ENCODE assay signal across 24 cellular contexts in genomic region chr3:122012821-122013220, GRCh38. TPM values are rescaled to one million over a fixed set of nuclear protein-coding genes. Genes with fewer than 3 reads are reported as not detected.
"Had no signal": no experiment of that assay in that cellular context is flagged by ENCODE, and none has a peak within 500 bp of the region (broad histone marks: within the 10 kb centered on the region; RNA-seq: fewer than 3 reads in every experiment).

No MANE protein-coding gene starts in this region.

- H3K9me3 Mint-ChIP-seq: activated naive CD4-positive, alpha-beta T cell treated with anti-CD3 and anti-CD28 coated beads, Interleukin-2, amount 10 ng/mL, durations not matched to agents 7 days and 5 days; neural progenitor cell; stimulated activated effector memory CD8-positive, alpha-beta T cell treated with anti-CD3 and anti-CD28 coated beads, Interleukin-12 subunit alpha, Interleukin-12 subunit beta, amount 100 ng/mL, for 72 hours had no signal

- H3K4me1 Mint-ChIP-seq: activated naive CD4-positive, alpha-beta T cell treated with anti-CD3 and anti-CD28 coated beads, Interleukin-2, amount 10 ng/mL, durations not matched to agents 7 days and 5 days; neural progenitor cell had no signal

- H3K27ac Mint-ChIP-seq: activated naive CD4-positive, alpha-beta T cell treated with anti-CD3 and anti-CD28 coated beads, Interleukin-2, amount 10 ng/mL, durations not matched to agents 7 days and 5 days; naive thymus-derived CD4-positive, alpha-beta T cell; neural progenitor cell; stimulated activated effector memory CD8-positive, alpha-beta T cell treated with anti-CD3 and anti-CD28 coated beads, Interleukin-12 subunit alpha, Interleukin-12 subunit beta, amount 100 ng/mL, for 72 hours had no signal

- DNase-seq: activated CD4-positive, alpha-beta T cell treated with anti-CD3 and anti-CD28 coated beads for 1 hour; activated CD4-positive, alpha-beta T cell treated with anti-CD3 and anti-CD28 coated beads, Interleukin-2, amount 50 U/mL, for 1 hour; activated CD8-positive, alpha-beta memory T cell treated with anti-CD3 and anti-CD28 coated beads for 24 hours; activated CD8-positive, alpha-beta memory T cell treated with anti-CD3 and anti-CD28 coated beads, Interleukin-2, amount 50 U/mL, for 4 hours; activated effector memory CD4-positive, alpha-beta T cell treated with anti-CD3 and anti-CD28 coated beads, Interleukin-2, amount 50 U/mL, for 16 hours; activated naive CD4-positive, alpha-beta T cell treated with anti-CD3 and anti-CD28 coated beads, Interleukin-2, amount 10 ng/mL, durations not matched to agents 7 days and 5 days; activated T-cell treated with anti-CD3 and anti-CD28 coated beads, Interleukin-2, amount 50 U/mL, for 4 hours; anterior cingulate cortex; cortex of kidney; naive thymus-derived CD4-positive, alpha-beta T cell; posterior cingulate gyrus; right lobe of liver; stimulated activated CD4-positive, alpha-beta T cell treated with anti-CD3 and anti-CD28 coated beads, Interleukin-2, amount 100 ng/mL, for 24 hours; transverse colon had no signal

- ATAC-seq: activated T-cell treated with anti-CD3 and anti-CD28 coated beads, Interleukin-2, amount 50 U/mL, for 4 hours; left lobe of liver; naive thymus-derived CD4-positive, alpha-beta T cell; right lobe of liver; stimulated activated effector memory CD8-positive, alpha-beta T cell treated with anti-CD3 and anti-CD28 coated beads, Interleukin-12 subunit alpha, Interleukin-12 subunit beta, amount 100 ng/mL, for 72 hours had no signal

- H3K36me3 Mint-ChIP-seq: activated naive CD4-positive, alpha-beta T cell treated with anti-CD3 and anti-CD28 coated beads, Interleukin-2, amount 10 ng/mL, durations not matched to agents 7 days and 5 days; neural progenitor cell; stimulated activated effector memory CD8-positive, alpha-beta T cell treated with anti-CD3 and anti-CD28 coated beads, Interleukin-12 subunit alpha, Interleukin-12 subunit beta, amount 100 ng/mL, for 72 hours had no signal

- H3K4me3 Mint-ChIP-seq: activated naive CD4-positive, alpha-beta T cell treated with anti-CD3 and anti-CD28 coated beads, Interleukin-2, amount 10 ng/mL, durations not matched to agents 7 days and 5 days; activated T-cell treated with anti-CD3 and anti-CD28 coated beads, Interleukin-2, amount 50 U/mL, for 4 hours; naive thymus-derived CD4-positive, alpha-beta T cell; neural progenitor cell; stimulated activated effector memory CD8-positive, alpha-beta T cell treated with anti-CD3 and anti-CD28 coated beads, Interleukin-12 subunit alpha, Interleukin-12 subunit beta, amount 100 ng/mL, for 72 hours had no signal

RNA-seq across cellular contexts. Expression of gene ILDR1, which starts 9.2 kb away (rescaled TPM):
- total RNA-seq: cerebellum, foreskin keratinocyte, glomerular endothelial cell, mesenteric fat pad, omental fat pad, temporal lobe had no signal

RNA-seq across cellular contexts. Expression of gene CD86, which starts 42.3 kb away (rescaled TPM):
- total RNA-seq: cardiac muscle cell, glomerular endothelial cell had no signal
